In the genomic region with DNA sequence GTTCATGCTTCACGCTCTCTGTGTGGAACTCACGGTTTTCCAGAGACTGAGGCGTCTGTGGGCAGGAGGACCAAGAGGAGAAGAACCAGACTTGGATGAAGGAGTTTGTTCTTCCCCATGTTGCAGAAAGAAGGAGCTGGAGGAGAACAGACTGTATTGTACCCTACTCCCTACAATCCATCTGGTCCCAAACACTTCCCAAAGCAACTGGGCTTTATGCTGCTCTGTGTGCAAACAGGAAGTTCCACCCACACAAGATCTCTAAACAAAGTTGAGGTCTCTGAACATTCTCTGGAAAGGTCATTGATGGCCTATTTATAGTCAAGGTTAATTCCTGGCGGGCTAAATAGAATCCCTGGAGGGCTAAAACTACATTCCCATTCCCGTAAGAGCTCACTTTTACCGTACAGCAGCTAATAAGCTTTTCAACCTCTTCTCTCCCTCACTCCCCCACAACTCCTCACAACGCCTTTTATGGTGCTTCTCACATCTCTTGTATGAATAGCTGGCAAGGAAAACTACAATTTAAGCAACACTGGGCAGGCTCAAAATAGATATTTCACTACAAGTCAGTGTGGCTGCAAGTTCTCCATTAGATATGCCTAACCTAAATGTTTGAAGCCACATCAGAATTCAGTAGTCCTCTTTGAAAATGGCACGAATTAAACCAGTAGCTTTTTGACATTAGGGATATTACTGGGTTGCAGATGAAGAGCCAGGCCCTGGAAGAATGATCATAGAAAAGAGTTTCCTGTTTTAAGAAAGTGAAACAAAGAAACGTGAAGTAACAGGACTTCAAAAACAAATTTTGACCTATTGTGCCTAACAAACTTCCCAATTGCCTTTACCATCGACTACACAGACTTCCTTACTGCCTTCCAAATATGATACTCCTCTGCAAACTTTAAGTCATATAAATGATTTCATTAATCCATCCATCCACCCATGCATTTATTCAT, we compare ENCODE assay signal across 9 cellular contexts. TPM values are rescaled to one million over a fixed set of nuclear protein-coding genes. Genes with fewer than 3 reads are reported as not detected.
A peak's percentile ranks its signal among the peaks of the same experiment; 100 is the strongest.
DNase-seq lines count a peak whose midpoint lies in the region; ATAC-seq and TF ChIP-seq lines count a peak whose summit lies in the region.
"Had no signal": no experiment of that assay in that cellular context is flagged by ENCODE, and none has a peak within 500 bp of the region (broad histone marks: within the 10 kb centered on the region; RNA-seq: fewer than 3 reads in every experiment).

Gene A2M (minus strand): TSS at position 189 of the 959 bp plus-strand sequence. CDS start 70 bp downstream, at position 119.

- peak within 1 kb of the TSS; percentile 31 for H3K4me3 Mint-ChIP-seq in activated naive CD8-positive, alpha-beta T cell treated with anti-CD3 and anti-CD28 coated beads, Interleukin-2, amount 10 ng/mL, durations not matched to agents 7 days and 5 days
- H3K4me3 Mint-ChIP-seq in activated naive CD8-positive, alpha-beta T cell treated with anti-CD3 and anti-CD28 coated beads for 36 hours, result no peak within 1 kb of the TSS
- no peak within 1 kb of the TSS for H3K4me3 Mint-ChIP-seq in CD4-positive, alpha-beta T cell

- H3K27ac Mint-ChIP-seq in activated naive CD8-positive, alpha-beta T cell treated with anti-CD3 and anti-CD28 coated beads, Interleukin-2, amount 10 ng/mL, durations not matched to agents 7 days and 5 days, result no peak within 1 kb of the TSS
- no peak within 1 kb of the TSS for H3K27ac Mint-ChIP-seq in activated naive CD8-positive, alpha-beta T cell treated with anti-CD3 and anti-CD28 coated beads for 36 hours
- H3K27ac Mint-ChIP-seq in CD4-positive, alpha-beta T cell, result no peak within 1 kb of the TSS

- H3K9me3 ChIP-seq in aorta (ENCODE audit: control insufficient read depth, low read length), result no peaks in the 10 kb centered on the region
- no peaks in the 10 kb centered on the region for H3K9me3 ChIP-seq in CD4-positive, alpha-beta T cell (ENCODE audit: control insufficient read depth, low read length)

- H3K4me1 ChIP-seq in aorta (ENCODE audit: control insufficient read depth in 1 of 2, insufficient read depth in 2 of 2, low read length in 2 of 2), result peaks cover 2 to 6% of the 10 kb centered on the region in 2 donors

- H3K4me1 Mint-ChIP-seq in activated naive CD8-positive, alpha-beta T cell treated with anti-CD3 and anti-CD28 coated beads, Interleukin-2, amount 10 ng/mL, durations not matched to agents 7 days and 5 days, result peaks cover 10% of the 10 kb centered on the region
- peaks cover 12% of the 10 kb centered on the region for H3K4me1 Mint-ChIP-seq in activated naive CD8-positive, alpha-beta T cell treated with anti-CD3 and anti-CD28 coated beads for 36 hours
- peaks cover 12% of the 10 kb centered on the region for H3K4me1 Mint-ChIP-seq in CD4-positive, alpha-beta T cell (ENCODE audit: low read depth)

- CTCF ChIA-PET in CD4-positive, alpha-beta T cell (lab: Charles Lee), result no interaction called here

- H3K9me3 Mint-ChIP-seq in activated naive CD8-positive, alpha-beta T cell treated with anti-CD3 and anti-CD28 coated beads, Interleukin-2, amount 10 ng/mL, durations not matched to agents 7 days and 5 days, result no peaks in the 10 kb centered on the region
- no peaks in the 10 kb centered on the region for H3K9me3 Mint-ChIP-seq in activated naive CD8-positive, alpha-beta T cell treated with anti-CD3 and anti-CD28 coated beads for 36 hours
- no peaks in the 10 kb centered on the region for H3K9me3 Mint-ChIP-seq in CD4-positive, alpha-beta T cell

- peak within 1 kb of the TSS; percentile 80 to 98 for H3K27ac ChIP-seq in aorta (ENCODE audit: low read depth in 1 of 2, low read length in 2 of 2)
- no peak within 1 kb of the TSS for H3K27ac ChIP-seq in CD4-positive, alpha-beta T cell (ENCODE audit: low read depth, low read length)

- 2 to 4% methylated on average over 10 of the region's 10 CpGs for WGBS in aorta, 2 donors

- no peaks in the 10 kb centered on the region for H3K36me3 Mint-ChIP-seq in activated naive CD8-positive, alpha-beta T cell treated with anti-CD3 and anti-CD28 coated beads, Interleukin-2, amount 10 ng/mL, durations not matched to agents 7 days and 5 days
- H3K36me3 Mint-ChIP-seq in activated naive CD8-positive, alpha-beta T cell treated with anti-CD3 and anti-CD28 coated beads for 36 hours, result peaks cover 1% of the 10 kb centered on the region
- H3K36me3 Mint-ChIP-seq in CD4-positive, alpha-beta T cell (ENCODE audit: low read depth), result no peaks in the 10 kb centered on the region

- no peak for ATAC-seq in activated naive CD8-positive, alpha-beta T cell treated with anti-CD3 and anti-CD28 coated beads, Interleukin-2, amount 10 ng/mL, durations not matched to agents 7 days and 5 days (ENCODE audit: low read depth)
- ATAC-seq in Right ventricle myocardium inferior, result peak; percentile 91
- ATAC-seq in aorta (ENCODE audit: low FRiP score), result peak; percentile 92
- ATAC-seq in CD4-positive, alpha-beta T cell (ENCODE audit: poor library complexity), result no peak
- no peak for ATAC-seq in HG02763 (IDR thresholded peaks at IDR 0.05; ENCODE audit: unreplicated experiment)

- peak within 1 kb of the TSS; percentile 70 to 97 for H3K4me3 ChIP-seq in aorta (ENCODE audit: low read length in 2 of 2)

- peaks cover 0 to 8% of the 10 kb centered on the region in 2 donors for H3K36me3 ChIP-seq in aorta (ENCODE audit: control insufficient read depth in 1 of 2, insufficient read depth in 2 of 2, low read length in 1 of 2)

- DNase-seq in activated naive CD8-positive, alpha-beta T cell treated with anti-CD3 and anti-CD28 coated beads, Interleukin-2, amount 10 ng/mL, durations not matched to agents 7 days and 5 days, result no peak
- no peak for DNase-seq in activated naive CD8-positive, alpha-beta T cell treated with anti-CD3 and anti-CD28 coated beads for 36 hours
- DNase-seq in Right ventricle myocardium inferior (ENCODE audit: missing footprints), result no peak
- no peak for DNase-seq in occipital lobe (lab: John Stamatoyannopoulos, UW)
- DNase-seq in aorta, result no peak
- DNase-seq in CD4-positive, alpha-beta T cell, result no peak
- no peak for DNase-seq in OCI-M2 (lab: John Stamatoyannopoulos, UW; ENCODE audit: unreplicated experiment)
- DNase-seq: posterior cingulate gyrus had no signal

- POLR2A ChIA-PET in activated naive CD8-positive, alpha-beta T cell treated with anti-CD3 and anti-CD28 coated beads, Interleukin-2, amount 10 ng/mL, durations not matched to agents 7 days and 5 days (lab: Charles Lee), result no interaction called here
- POLR2A ChIA-PET in CD4-positive, alpha-beta T cell (lab: Charles Lee), result no interaction called here

- TF ChIP-seq CTCF in CD4-positive, alpha-beta T cell (IDR thresholded peaks at IDR 0.05), result no peak

- H3K27me3 Mint-ChIP-seq in activated naive CD8-positive, alpha-beta T cell treated with anti-CD3 and anti-CD28 coated beads, Interleukin-2, amount 10 ng/mL, durations not matched to agents 7 days and 5 days, result peaks cover 7% of the 10 kb centered on the region
- H3K27me3 Mint-ChIP-seq in activated naive CD8-positive, alpha-beta T cell treated with anti-CD3 and anti-CD28 coated beads for 36 hours, result no peaks in the 10 kb centered on the region
- no peaks in the 10 kb centered on the region for H3K27me3 Mint-ChIP-seq in CD4-positive, alpha-beta T cell

- intact Hi-C loops in Right ventricle myocardium inferior (cut with DNase I), result loop anchor here (2.0 to 10.0 kb wide), 3 partner anchors 47 to 161 kb away; no protein-coding TSS in a partner anchor
- intact Hi-C loops in aorta (cut with DNase I), result loop anchor here (5.0 to 10.0 kb wide), 2 partner anchors 129 to 166 kb away; no protein-coding TSS in a partner anchor
- intact Hi-C loops in CD4-positive, alpha-beta T cell (cut with DNase I, micrococcal nuclease), result no loop called here

- H3K27me3 ChIP-seq in aorta (ENCODE audit: control insufficient read depth in 1 of 2, insufficient read depth in 2 of 2, low read length in 1 of 2), result no peaks in the 10 kb centered on the region
- no peaks in the 10 kb centered on the region for H3K27me3 ChIP-seq in CD4-positive, alpha-beta T cell (ENCODE audit: control insufficient read depth, insufficient read depth, low read length)

RNA-seq across cellular contexts. Expression of gene A2M, which starts in this region (rescaled TPM):
- total RNA-seq in activated naive CD8-positive, alpha-beta T cell treated with anti-CD3 and anti-CD28 coated beads, Interleukin-2, amount 10 ng/mL, durations not matched to agents 7 days and 5 days, result 1 to 10 TPM; 2.7 to 3.4 TPM
- total RNA-seq in activated naive CD8-positive, alpha-beta T cell treated with anti-CD3 and anti-CD28 coated beads for 36 hours, result not detected
- total RNA-seq in Right ventricle myocardium inferior (640 TPM), occipital lobe (44.5 TPM), aorta (1,000 to 10,000 TPM; 2,139 to 2,389 TPM)
- polyA plus RNA-seq in aorta, result 1,000 to 10,000 TPM in 1 of 2 donors, 100 to 1,000 TPM in 1; 268 to 1,278 TPM
- not detected for total RNA-seq in CD4-positive, alpha-beta T cell

Comparison
In these comparisons a context has a peak if more than half of its experiments do, and no peak if none do; other contexts are left out.
1. RNA of gene A2M (total RNA-seq): 2,139 to 2,389 TPM in aorta and 640 TPM in Right ventricle myocardium inferior (single experiment); 44.5 TPM in occipital lobe (single experiment), 2.7 to 3.4 TPM in activated naive CD8-positive, alpha-beta T cell treated with anti-CD3 and anti-CD28 coated beads, Interleukin-2, amount 10 ng/mL, durations not matched to agents 7 days and 5 days, not detected in activated naive CD8-positive, alpha-beta T cell treated with anti-CD3 and anti-CD28 coated beads for 36 hours and not detected in CD4-positive, alpha-beta T cell; every median in the first group is over 10 times any median in the second.
2. ATAC-seq: peak in Right ventricle myocardium inferior (single experiment) and aorta (single experiment); none in activated naive CD8-positive, alpha-beta T cell treated with anti-CD3 and anti-CD28 coated beads, Interleukin-2, amount 10 ng/mL, durations not matched to agents 7 days and 5 days (single experiment), CD4-positive, alpha-beta T cell (single experiment) and HG02763 (single experiment).
3. intact Hi-C loops: an anchor here in Right ventricle myocardium inferior (2.0 to 10.0 kb wide) and aorta (5.0 to 10.0 kb wide); none called in CD4-positive, alpha-beta T cell.